In genomic region chr18:23207994-23208393, GRCh38 we compare ENCODE assay signal across 18 cellular contexts.
"Had no signal": no experiment of that assay in that cellular context is flagged by ENCODE, and none has a peak within 500 bp of the region (broad histone marks: within the 10 kb centered on the region; RNA-seq: fewer than 3 reads in every experiment).

No MANE protein-coding gene starts in this region.

- H3K4me3 Mint-ChIP-seq: activated CD8-positive, alpha-beta memory T cell treated with anti-CD3 and anti-CD28 coated beads, Interleukin-2, amount 10 ng/mL, durations not matched to agents 7 days and 5 days; activated naive CD8-positive, alpha-beta T cell treated with anti-CD3 and anti-CD28 coated beads, Interleukin-2, amount 10 ng/mL, durations not matched to agents 7 days and 5 days; mesothelial cell of epicardium; neural crest cell; stimulated activated naive B cell treated with anti-CD40 and anti-IgM and Interleukin-4, amounts not matched to agents 10 μg/mL and 1 μg/mL and 100 μg/mL, for 72 hours; T-cell had no signal

- H3K36me3 Mint-ChIP-seq: T-cell had no signal

- H3K4me1 Mint-ChIP-seq: neural crest cell had no signal

- H3K27ac Mint-ChIP-seq: activated naive CD8-positive, alpha-beta T cell treated with anti-CD3 and anti-CD28 coated beads, Interleukin-2, amount 10 ng/mL, durations not matched to agents 7 days and 5 days; mesothelial cell of epicardium; stimulated activated naive B cell treated with anti-CD40 and anti-IgM and Interleukin-4, amounts not matched to agents 10 μg/mL and 1 μg/mL and 100 μg/mL, for 72 hours; T-cell had no signal

- DNase-seq: activated CD4-positive, alpha-beta T cell treated with anti-CD3 and anti-CD28 coated beads, Interleukin-2, amount 50 U/mL, for 4 hours; activated CD8-positive, alpha-beta memory T cell treated with anti-CD3 and anti-CD28 coated beads, Interleukin-2, amount 10 ng/mL, durations not matched to agents 7 days and 5 days; activated gamma-delta T cell; activated naive CD8-positive, alpha-beta T cell treated with anti-CD3 and anti-CD28 coated beads, Interleukin-2, amount 10 ng/mL, durations not matched to agents 7 days and 5 days; activated T-cell treated with anti-CD3 and anti-CD28 coated beads, Interleukin-2, amount 50 U/mL, for 1 hour; colonic mucosa; ovary; retina; stimulated activated naive B cell treated with anti-CD40 and anti-IgM and Interleukin-4, amounts not matched to agents 10 μg/mL and 1 μg/mL and 100 μg/mL, for 72 hours; T-cell; T1000; testis; upper lobe of left lung had no signal

- ATAC-seq: activated CD4-positive, CD25-positive, alpha-beta regulatory T cell treated with anti-CD3 and anti-CD28 coated beads, Interleukin-2, amount 50 U/mL, for 24 hours; activated CD8-positive, alpha-beta memory T cell treated with anti-CD3 and anti-CD28 coated beads, Interleukin-2, amount 10 ng/mL, durations not matched to agents 7 days and 5 days; stimulated activated naive B cell treated with anti-CD40 and anti-IgM and Interleukin-4, amounts not matched to agents 10 μg/mL and 1 μg/mL and 100 μg/mL, for 72 hours; T-cell had no signal

- H3K27ac ChIP-seq: cardiac muscle cell, colonic mucosa, ovary, SK-N-MC, testis had no signal
